ENCODE assay signal across 8 cellular contexts in the genomic region with DNA sequence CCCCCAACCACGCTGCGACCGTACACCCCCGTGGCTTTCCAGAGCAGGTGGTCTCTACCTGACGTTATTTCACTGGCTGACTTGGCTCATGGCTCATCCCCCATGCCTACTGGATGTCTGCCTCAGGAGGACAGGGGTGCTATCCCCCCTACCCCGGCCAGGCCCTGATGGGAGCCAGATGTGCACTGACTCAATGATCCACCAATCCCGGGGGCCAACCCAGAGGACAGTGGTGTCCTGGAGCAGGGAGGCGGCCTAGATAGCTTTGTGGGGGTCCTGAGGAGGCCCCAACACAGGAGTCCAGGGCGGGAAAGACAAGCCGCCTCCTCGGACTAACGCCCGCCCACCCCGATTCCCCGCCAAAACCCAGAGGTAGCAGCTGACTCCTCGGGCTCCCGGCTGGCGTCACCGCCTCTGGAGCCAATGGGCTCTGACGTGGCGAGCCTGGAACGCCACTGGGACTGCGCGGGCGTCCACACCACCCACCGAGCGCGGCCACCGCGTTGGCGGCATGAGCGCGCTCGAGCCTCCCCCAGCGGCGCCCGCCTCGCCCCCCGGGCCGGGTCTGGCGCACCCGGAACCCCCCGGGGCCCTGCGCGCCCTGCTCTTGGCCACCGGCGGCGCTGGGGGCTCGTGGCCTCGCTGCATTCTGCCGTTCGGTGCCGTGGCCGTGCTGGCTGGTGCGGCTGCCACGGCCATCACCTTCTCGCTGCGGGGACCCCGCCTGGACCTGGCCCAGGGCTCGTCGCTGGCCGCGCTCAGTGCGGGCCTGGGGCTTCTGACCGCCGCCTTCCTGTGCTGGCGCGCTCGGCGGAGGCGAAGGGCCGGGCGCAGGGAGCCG. TPM values are rescaled to one million over a fixed set of nuclear protein-coding genes. Genes with fewer than 3 reads are reported as not detected.
DNase-seq lines count a peak whose midpoint lies in the region; ATAC-seq and TF ChIP-seq lines count a peak whose summit lies in the region.

No MANE protein-coding gene starts in this region.

- H3K4me1 ChIP-seq in hepatocyte (ENCODE audit: insufficient read depth), result peaks cover 50% of the 10 kb centered on the region

- H3K4me2 ChIP-seq in hepatocyte, result peak overlapping the region; percentile 98

- WGBS in hepatocyte (ENCODE audit: low lambda C conversion rate, missing lambda C conversion rate), result 30% methylated on average over 20 of the region's 74 CpGs

- CTCF ChIA-PET in BJ (lab: Yijun Ruan, JAX), result interaction anchor here (1.0 kb wide), 1 partner anchor 127 kb away, joined by 5 read pairs; a partner anchor contains a TSS

- TF ChIP-seq CTCF in BJ (IDR thresholded peaks at IDR 0.05; ENCODE audit: insufficient read depth, low read depth, low read length) (no peak), astrocyte of the cerebellum (IDR thresholded peaks at IDR 0.05; ENCODE audit: low read depth, low read length, missing control alignments) (no peak), hepatocyte (IDR thresholded peaks at IDR 0.05; ENCODE audit: poor library complexity) (peak; percentile 10)

- in situ Hi-C loops in astrocyte of the cerebellum (cut with HindIII; ENCODE audit: low sequenced_read_pairs), result no loop called here

- H4K20me1 ChIP-seq in hepatocyte (ENCODE audit: insufficient read depth, poor library complexity, severe bottlenecking), result no peaks in the 10 kb centered on the region

- H3K9me3 ChIP-seq in hepatocyte (ENCODE audit: low read depth), result no peaks in the 10 kb centered on the region

- no peaks in the 10 kb centered on the region for H3K9me2 ChIP-seq in hepatocyte (replicated peaks; ENCODE audit: insufficient read depth)

- POLR2A ChIA-PET in BJ (lab: Charles Lee), result interaction anchor here (0.6 kb wide), 1 partner anchor 281 kb away, joined by 3 read pairs; no protein-coding TSS in a partner anchor

- peak; percentile 92 for ATAC-seq in sciatic nerve
- no peak for ATAC-seq in GM19452 (IDR thresholded peaks at IDR 0.05; ENCODE audit: unreplicated experiment)

- peak overlapping the region; percentile 6 for H2AFZ ChIP-seq in hepatocyte

- H3K4me3 ChIP-seq in BJ (ENCODE audit: low read depth, low read length) (peak overlapping the region; percentile 50), astrocyte of the cerebellum (ENCODE audit: low read depth, low read length) (peak overlapping the region; percentile 35), hepatocyte (peak overlapping the region; percentile 72)

- H3K36me3 ChIP-seq in BJ (ENCODE audit: control insufficient read depth, insufficient read depth, low read length) (no peaks in the 10 kb centered on the region; the same call in 1 of the 2 replicates), hepatocyte (replicated peaks; ENCODE audit: insufficient read depth, low read depth) (no peaks in the 10 kb centered on the region)

- intact Hi-C loops in sciatic nerve (cut with DNase I), result no loop called here

- no peak for DNase-seq in BJ (ENCODE audit: low read depth)
- peak; percentile 76 for DNase-seq in GM19238 (ENCODE audit: insufficient read length, low spot score)
- peak; percentile 81 for DNase-seq in NCI-H345 treated with DMSO at 0.1 percent for 48 hours (lab: John Stamatoyannopoulos, UW; ENCODE audit: unreplicated experiment)
- peak; percentile 32 for DNase-seq in astrocyte of the cerebellum (ENCODE audit: low read depth)
- peak; percentile 84 for DNase-seq in hepatocyte (ENCODE audit: low spot score)
- DNase-seq in sciatic nerve (ENCODE audit: low spot score), result peak; percentile 87
- DNase-seq in GF-D8 (lab: John Stamatoyannopoulos, UW), result no peak

- no peaks in the 10 kb centered on the region for H3K79me2 ChIP-seq in hepatocyte

- peak overlapping the region; percentile 93 for H3K27ac ChIP-seq in hepatocyte

- no peaks in the 10 kb centered on the region for H3K27me3 ChIP-seq in BJ (ENCODE audit: control insufficient read depth, insufficient read depth, low read length)
- peaks cover 8% of the 10 kb centered on the region for H3K27me3 ChIP-seq in hepatocyte

RNA-seq across cellular contexts. Expression of a gene that starts 3.6 kb away (rescaled TPM):
- polyA plus RNA-seq in BJ (2011; rRNA removed), result 0.09 and 0.12 TPM in 2 replicates
- polyA minus RNA-seq in BJ (2011; rRNA and poly(A)+ RNA removed), result 0.24 TPM in 1 of 2 replicates, not detected in the other
- 4.5 and 4.8 TPM in 2 replicates for total RNA-seq in hepatocyte
- 1.1 and 2.4 TPM in 2 replicates for polyA plus RNA-seq in hepatocyte
- total RNA-seq in sciatic nerve, result 0.36 TPM

RNA-seq across cellular contexts. Expression of a gene that starts 7.4 kb away (rescaled TPM):
- polyA plus RNA-seq in BJ (2011; rRNA removed) (6.0 and 9.2 TPM in 2 replicates), hepatocyte (8.3 and 10.9 TPM in 2 replicates)
- polyA minus RNA-seq in BJ (2011; rRNA and poly(A)+ RNA removed), result 12.1 and 12.5 TPM in 2 replicates
- total RNA-seq in hepatocyte (10.4 and 13.6 TPM in 2 replicates), sciatic nerve (15.4 TPM)

RNA-seq across cellular contexts. Expression of a gene that starts 7.6 kb away (rescaled TPM):
- polyA plus RNA-seq in BJ (2011; rRNA removed) (2.2 and 3.7 TPM in 2 replicates), hepatocyte (7.1 and 8.1 TPM in 2 replicates)
- 2.2 and 2.7 TPM in 2 replicates for polyA minus RNA-seq in BJ (2011; rRNA and poly(A)+ RNA removed)
- total RNA-seq in hepatocyte (6.2 and 7.6 TPM in 2 replicates), sciatic nerve (0.58 TPM)

RNA-seq across cellular contexts. Expression of a gene that starts 38.3 kb away (rescaled TPM):
- polyA plus RNA-seq in BJ (2011; rRNA removed) (4.5 and 7.1 TPM in 2 replicates), hepatocyte (4.3 and 6.5 TPM in 2 replicates)
- 19.1 and 21.0 TPM in 2 replicates for polyA minus RNA-seq in BJ (2011; rRNA and poly(A)+ RNA removed)
- total RNA-seq in hepatocyte (4.7 TPM in 2 replicates), sciatic nerve (1.8 TPM)

RNA-seq across cellular contexts. Expression of a gene that starts 46.2 kb away (rescaled TPM):
- polyA plus RNA-seq in BJ (2011; rRNA removed) (15.4 and 32.9 TPM in 2 replicates), hepatocyte (375 and 385 TPM in 2 replicates)
- 15.9 and 57.4 TPM in 2 replicates for polyA minus RNA-seq in BJ (2011; rRNA and poly(A)+ RNA removed)
- total RNA-seq in hepatocyte (81.4 and 89.8 TPM in 2 replicates), sciatic nerve (134 TPM)

Comparison
In these comparisons a context has a peak if more than half of its experiments do, and no peak if none do; other contexts are left out.
1. DNase-seq: peak in GM19238 (single experiment), NCI-H345 treated with DMSO at 0.1 percent for 48 hours (single experiment), astrocyte of the cerebellum (single experiment), hepatocyte (single experiment) and sciatic nerve (single experiment); none in BJ (single experiment) and GF-D8 (single experiment).
2. Peak in every context shown above with its lines, with median percentiles within 50 percentile points of each other: H3K4me3 ChIP-seq.